1 cellular context compared by ENCODE assay signal in genomic region chr4:73420615-73421014, GRCh38.
TF ChIP-seq lines count a peak whose summit lies in the region.

No MANE protein-coding gene starts in this region.

TF ChIP-seq in HepG2, 621 proteins besides CTCF, POLR2A, EP300 and RAD21 (continued from another document):
- TF ChIP-seq AKNA (CRISPR knock-in tag; IDR thresholded peaks at IDR 0.05; ENCODE audit: borderline replicate concordance) (peak; percentile 68; the same call in 1 of the 2 replicates), ZNF142 (CRISPR knock-in tag; IDR thresholded peaks at IDR 0.05) (0 out of 2 replicates have a peak, but pooled peaks have one; percentile 20), SATB2 (CRISPR knock-in tag; IDR thresholded peaks at IDR 0.05) (peak; percentile 88)
